13 cellular contexts compared by ENCODE assay signal in the genomic region with DNA sequence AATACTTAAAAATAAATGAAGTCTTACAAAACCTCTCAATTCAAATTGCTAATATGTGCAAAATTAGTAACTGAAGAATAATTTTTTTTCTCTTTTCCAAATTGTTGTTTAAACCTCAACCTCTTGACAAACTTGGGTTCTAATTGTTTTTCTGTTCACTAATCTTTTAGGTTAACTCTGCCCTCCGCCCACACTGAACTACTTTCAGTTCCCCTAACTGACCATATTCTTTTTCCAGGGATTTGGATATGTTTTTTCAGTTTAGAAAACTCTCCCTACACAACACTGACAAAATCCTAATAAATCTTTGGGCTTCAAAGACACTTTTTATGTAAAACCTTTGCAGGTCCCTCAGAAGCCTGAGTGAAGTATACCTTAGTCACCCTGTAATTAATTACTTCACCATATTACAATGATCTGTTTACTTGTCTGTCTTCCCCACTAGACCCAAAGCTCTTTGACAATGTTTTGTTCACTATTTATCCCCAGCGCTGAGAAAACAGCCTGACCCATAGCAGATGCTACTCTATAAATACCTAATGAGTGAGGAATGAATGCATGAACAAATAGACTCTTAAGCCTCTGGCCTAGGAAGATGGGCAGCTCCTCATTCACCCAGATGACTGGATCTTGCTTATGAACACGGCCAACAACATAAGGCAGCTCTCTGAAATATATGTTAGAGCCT.
A peak's percentile ranks its signal among the peaks of the same experiment; 100 is the strongest.
DNase-seq lines count a peak whose midpoint lies in the region; ATAC-seq and TF ChIP-seq lines count a peak whose summit lies in the region.
"Had no signal": no experiment of that assay in that cellular context is flagged by ENCODE, and none has a peak within 500 bp of the region (broad histone marks: within the 10 kb centered on the region; RNA-seq: fewer than 3 reads in every experiment).

No MANE protein-coding gene starts in this region.

- peak overlapping the region; percentile 74 to 92 (median 78) for H3K27ac ChIP-seq in body of pancreas

- DNase-seq in DMS53 (lab: John Stamatoyannopoulos, UW) (peak; percentile 93), NCI-H1417 (lab: John Stamatoyannopoulos, UW) (peak in 2 of 3 experiments; percentile 60 to 88), body of pancreas (no peak), nephron progenitor cell (no peak)
- DNase-seq: activated CD8-positive, alpha-beta memory T cell treated with anti-CD3 and anti-CD28 coated beads, Interleukin-2, amount 50 U/mL, for 48 hours; erythroblast; posterior cingulate gyrus; T1000; testis had no signal

- no peak overlapping the region for H3K4me3 Mint-ChIP-seq in nephron progenitor cell

- no peaks in the 10 kb centered on the region for H3K9me3 ChIP-seq in body of pancreas
- H3K9me3 ChIP-seq: testis had no signal

- TF ChIP-seq CTCF in body of pancreas (IDR thresholded peaks at IDR 0.05) (no peak), nephron progenitor cell (IDR thresholded peaks at IDR 0.05) (no peak)

- H3K9me3 Mint-ChIP-seq in nephron progenitor cell = peaks cover 30% of the 10 kb centered on the region

- peak; percentile 5 for ATAC-seq in body of pancreas
- no peak for ATAC-seq in GM18868 (IDR thresholded peaks at IDR 0.05; ENCODE audit: unreplicated experiment)
- ATAC-seq in HG03460 (IDR thresholded peaks at IDR 0.05; ENCODE audit: unreplicated experiment) = no peak
- no peak for ATAC-seq in activated CD4-positive, CD25-positive, alpha-beta regulatory T cell treated with anti-CD3 and anti-CD28 coated beads, Interleukin-2, amount 50 U/mL, for 24 hours
- no peak for ATAC-seq in HG02885 (IDR thresholded peaks at IDR 0.05; ENCODE audit: poor library complexity, unreplicated experiment)

- intact Hi-C loops in body of pancreas (cut with DNase I) = loop anchor here (10.0 kb wide), 1 partner anchor 236 kb away; no protein-coding TSS in a partner anchor

- H3K36me3 ChIP-seq in body of pancreas (replicated peaks in 1 of 2; ENCODE audit: insufficient read depth in 1 of 2, low read depth in 2 of 2) = no peaks in the 10 kb centered on the region

- peak overlapping the region; percentile 72 for H3K27ac Mint-ChIP-seq in nephron progenitor cell

- TF ChIP-seq POLR2A in body of pancreas (IDR thresholded peaks at IDR 0.05) = no peak

- peaks cover 37% of the 10 kb centered on the region for H3K36me3 Mint-ChIP-seq in nephron progenitor cell (ENCODE audit: low read depth)

- H3K4me1 ChIP-seq in body of pancreas = peaks cover 46% of the 10 kb centered on the region

- WGBS in body of pancreas, 2 donors = 30 to 34% methylated on average over 3 of the region's 3 CpGs

- peaks cover 35% of the 10 kb centered on the region for H3K4me1 Mint-ChIP-seq in nephron progenitor cell

- no peaks in the 10 kb centered on the region for H3K27me3 ChIP-seq in body of pancreas
- H3K27me3 ChIP-seq: testis had no signal

- no peak overlapping the region for H3K4me3 ChIP-seq in body of pancreas
- H3K4me3 ChIP-seq: testis had no signal

- no peaks in the 10 kb centered on the region for H3K27me3 Mint-ChIP-seq in nephron progenitor cell (ENCODE audit: low read depth, poor library complexity)

Comparison
In these comparisons a context has a peak if more than half of its experiments do, and no peak if none do; other contexts are left out.
1. DNase-seq: peak in DMS53 (single experiment) and NCI-H1417 (2 of 3); none in body of pancreas (0 of 4) and nephron progenitor cell (single experiment).